10 cellular contexts compared by ENCODE assay signal in the genomic region with DNA sequence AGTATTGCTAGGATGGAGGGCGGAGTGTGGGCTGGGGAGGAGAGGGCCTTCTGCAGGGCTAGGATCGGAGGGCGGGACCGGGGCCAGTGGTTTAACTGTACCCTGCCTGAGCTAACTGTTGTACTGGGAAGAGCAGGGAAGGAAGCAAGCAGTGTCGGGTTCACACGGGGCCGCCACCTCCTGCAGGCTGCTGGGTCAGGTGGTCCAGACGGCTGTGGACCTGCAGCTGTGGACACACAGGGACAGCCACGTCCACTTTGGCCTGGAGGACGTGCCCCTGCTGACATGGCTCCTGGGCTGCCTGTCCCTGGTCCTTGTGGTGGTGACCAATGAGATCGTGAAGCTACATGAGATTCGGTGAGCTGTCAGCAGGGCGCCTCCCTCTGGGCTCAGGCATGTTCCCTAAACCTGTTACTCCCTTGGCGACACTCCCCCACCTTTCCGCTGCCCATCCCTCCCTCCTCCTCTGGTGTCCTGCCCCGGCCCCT. TPM values are rescaled to one million over a fixed set of nuclear protein-coding genes. Genes with fewer than 3 reads are reported as not detected.
DNase-seq lines count a peak whose midpoint lies in the region; ATAC-seq and TF ChIP-seq lines count a peak whose summit lies in the region.
"Had no signal": no experiment of that assay in that cellular context is flagged by ENCODE, and none has a peak within 500 bp of the region (broad histone marks: within the 10 kb centered on the region; RNA-seq: fewer than 3 reads in every experiment).

No MANE protein-coding gene starts in this region.

- H3K4me1 ChIP-seq in gastroesophageal sphincter = peaks cover 0 to 51% (median 9%) of the 10 kb centered on the region in 3 donors
- H3K4me1 ChIP-seq in testis = peaks cover 36% of the 10 kb centered on the region
- H3K4me1 ChIP-seq in MM.1S (ENCODE audit: low read length) = no peaks in the 10 kb centered on the region

- intact Hi-C loops in testis (cut with DNase I; ENCODE audit: low total_unique reads) = no loop called here

- H3K27ac Mint-ChIP-seq in activated naive CD8-positive, alpha-beta T cell treated with anti-CD3 and anti-CD28 coated beads, Interleukin-2, amount 10 ng/mL, durations not matched to agents 7 days and 5 days = peak overlapping the region; percentile 6
- no peak overlapping the region for H3K27ac Mint-ChIP-seq in activated naive CD8-positive, alpha-beta T cell treated with anti-CD3 and anti-CD28 coated beads for 36 hours

- no peaks in the 10 kb centered on the region for H4K20me1 ChIP-seq in MM.1S (ENCODE audit: insufficient read depth, low read length)

- TF ChIP-seq POLR2A in gastroesophageal sphincter (IDR thresholded peaks at IDR 0.05) = no peak
- TF ChIP-seq POLR2A in testis (IDR thresholded peaks at IDR 0.05) = no peak

- no peak for TF ChIP-seq CTCF in gastroesophageal sphincter (IDR thresholded peaks at IDR 0.05)
- TF ChIP-seq CTCF in testis (IDR thresholded peaks at IDR 0.05) = no peak
- TF ChIP-seq CTCF in MM.1S (IDR thresholded peaks at IDR 0.05; ENCODE audit: low read length) = no peak

- no peaks in the 10 kb centered on the region for H3K79me2 ChIP-seq in MM.1S (ENCODE audit: low read length)

- no peak overlapping the region for H3K4me2 ChIP-seq in MM.1S (ENCODE audit: low read depth, low read length)

- H3K9me2 ChIP-seq in MM.1S (replicated peaks; ENCODE audit: insufficient read depth, low read length) = no peaks in the 10 kb centered on the region

- H3K27ac ChIP-seq in gastroesophageal sphincter (peak overlapping the region in 3 of 4 donors; percentile 70 to 74 (median 73)), testis (peak overlapping the region in 1 of 2 donors; percentile 23), MM.1S (ENCODE audit: low read length) (no peak overlapping the region)

- peaks cover 6% of the 10 kb centered on the region for H3K36me3 Mint-ChIP-seq in activated naive CD8-positive, alpha-beta T cell treated with anti-CD3 and anti-CD28 coated beads, Interleukin-2, amount 10 ng/mL, durations not matched to agents 7 days and 5 days
- H3K36me3 Mint-ChIP-seq in activated naive CD8-positive, alpha-beta T cell treated with anti-CD3 and anti-CD28 coated beads for 36 hours = no peaks in the 10 kb centered on the region

- peaks cover 6% of the 10 kb centered on the region for H3K4me1 Mint-ChIP-seq in activated naive CD8-positive, alpha-beta T cell treated with anti-CD3 and anti-CD28 coated beads, Interleukin-2, amount 10 ng/mL, durations not matched to agents 7 days and 5 days
- H3K4me1 Mint-ChIP-seq in activated naive CD8-positive, alpha-beta T cell treated with anti-CD3 and anti-CD28 coated beads for 36 hours = peaks cover 5% of the 10 kb centered on the region

- H3K4me3 Mint-ChIP-seq in activated naive CD8-positive, alpha-beta T cell treated with anti-CD3 and anti-CD28 coated beads, Interleukin-2, amount 10 ng/mL, durations not matched to agents 7 days and 5 days = no peak overlapping the region
- H3K4me3 Mint-ChIP-seq in activated naive CD8-positive, alpha-beta T cell treated with anti-CD3 and anti-CD28 coated beads for 36 hours = no peak overlapping the region

- H3K4me3 ChIP-seq in gastroesophageal sphincter (no peak overlapping the region), testis (no peak overlapping the region), MM.1S (ENCODE audit: low read length) (no peak overlapping the region)

- H3K9me3 Mint-ChIP-seq in activated naive CD8-positive, alpha-beta T cell treated with anti-CD3 and anti-CD28 coated beads, Interleukin-2, amount 10 ng/mL, durations not matched to agents 7 days and 5 days = no peaks in the 10 kb centered on the region
- H3K9me3 Mint-ChIP-seq in activated naive CD8-positive, alpha-beta T cell treated with anti-CD3 and anti-CD28 coated beads for 36 hours = no peaks in the 10 kb centered on the region

- DNase-seq in activated naive CD8-positive, alpha-beta T cell treated with anti-CD3 and anti-CD28 coated beads, Interleukin-2, amount 10 ng/mL, durations not matched to agents 7 days and 5 days = no peak
- DNase-seq in activated naive CD8-positive, alpha-beta T cell treated with anti-CD3 and anti-CD28 coated beads for 36 hours = no peak
- DNase-seq in testis (peak; percentile 69), MM.1S (no peak)
- no peak for DNase-seq in activated naive CD4-positive, alpha-beta T cell (lab: John Stamatoyannopoulos, UW)
- DNase-seq: islet precursor cell, NCI-H526, occipital lobe, T-helper 1 cell had no signal

- no peak overlapping the region for H2AFZ ChIP-seq in MM.1S (ENCODE audit: low read length)

- ATAC-seq in activated naive CD8-positive, alpha-beta T cell treated with anti-CD3 and anti-CD28 coated beads, Interleukin-2, amount 10 ng/mL, durations not matched to agents 7 days and 5 days (ENCODE audit: low read depth) = no peak
- ATAC-seq in gastroesophageal sphincter = no peak

- H3K9me3 ChIP-seq in gastroesophageal sphincter (no peaks in the 10 kb centered on the region), testis (no peaks in the 10 kb centered on the region), MM.1S (replicated peaks; ENCODE audit: insufficient read depth, low read length) (no peaks in the 10 kb centered on the region)

- TF ChIP-seq EP300 in gastroesophageal sphincter (IDR thresholded peaks at IDR 0.05) = no peak

- H3K27me3 ChIP-seq in gastroesophageal sphincter (no peaks in the 10 kb centered on the region), testis (no peaks in the 10 kb centered on the region), MM.1S (replicated peaks; ENCODE audit: insufficient read depth, low read length) (no peaks in the 10 kb centered on the region)

- H3K36me3 ChIP-seq in gastroesophageal sphincter (peaks cover 0 to 98% of the 10 kb centered on the region in 2 donors), testis (ENCODE audit: low read depth, missing control alignments) (no peaks in the 10 kb centered on the region), MM.1S (replicated peaks; ENCODE audit: insufficient read depth, low read length) (no peaks in the 10 kb centered on the region)

- POLR2A ChIA-PET in activated naive CD8-positive, alpha-beta T cell treated with anti-CD3 and anti-CD28 coated beads, Interleukin-2, amount 10 ng/mL, durations not matched to agents 7 days and 5 days (lab: Charles Lee) = interaction anchor here (0.6 to 1.9 kb wide), 5 partner anchors 11 to 343 kb away, joined by 4 to 6 read pairs (median 4); a partner anchor contains a TSS

- 47% methylated on average over 4 of the region's 16 CpGs; no CpG with 5 or more reads in 1 of the 2 donors for WGBS in gastroesophageal sphincter (ENCODE audit: low coverage in 1 of 2), 2 donors
- WGBS in testis, 2 donors = 35 to 49% methylated on average over 15 to 16 of the region's 16 CpGs

- no peak overlapping the region for H3K9ac ChIP-seq in MM.1S (ENCODE audit: low read length)

- no peaks in the 10 kb centered on the region for H3K27me3 Mint-ChIP-seq in activated naive CD8-positive, alpha-beta T cell treated with anti-CD3 and anti-CD28 coated beads, Interleukin-2, amount 10 ng/mL, durations not matched to agents 7 days and 5 days
- H3K27me3 Mint-ChIP-seq in activated naive CD8-positive, alpha-beta T cell treated with anti-CD3 and anti-CD28 coated beads for 36 hours = no peaks in the 10 kb centered on the region

- H3F3A ChIP-seq in MM.1S (ENCODE audit: insufficient read depth, low read length) = no peaks in the 10 kb centered on the region

RNA-seq across cellular contexts. Expression of a gene that starts 16.6 kb away (rescaled TPM):
- total RNA-seq in activated naive CD8-positive, alpha-beta T cell treated with anti-CD3 and anti-CD28 coated beads, Interleukin-2, amount 10 ng/mL, durations not matched to agents 7 days and 5 days = 1 to 10 TPM in 1 of 2 experiments, under 1 TPM in 1; 0.72 to 2.3 TPM
- 1 to 10 TPM; 4.3 to 4.5 TPM for total RNA-seq in activated naive CD8-positive, alpha-beta T cell treated with anti-CD3 and anti-CD28 coated beads for 36 hours
- 10 to 100 TPM; 13.7 to 46.0 (median 15.6) TPM for total RNA-seq in gastroesophageal sphincter
- 10 to 100 TPM; 15.6 to 22.6 TPM for total RNA-seq in testis
- 16.9 TPM for polyA plus RNA-seq in testis (ENCODE audit: insufficient read depth, low read depth, low replicate concordance)

RNA-seq across cellular contexts. Expression of a gene that starts 17.6 kb away (rescaled TPM):
- total RNA-seq in activated naive CD8-positive, alpha-beta T cell treated with anti-CD3 and anti-CD28 coated beads, Interleukin-2, amount 10 ng/mL, durations not matched to agents 7 days and 5 days = 10 to 100 TPM; 75.2 to 76.0 TPM
- total RNA-seq in activated naive CD8-positive, alpha-beta T cell treated with anti-CD3 and anti-CD28 coated beads for 36 hours = 10 to 100 TPM; 44.6 to 45.5 TPM
- total RNA-seq in gastroesophageal sphincter (10 to 100 TPM; 15.8 to 26.5 (median 17.1) TPM), testis (10 to 100 TPM; 45.7 to 46.6 TPM)
- polyA plus RNA-seq in testis (ENCODE audit: insufficient read depth, low read depth, low replicate concordance) = 28.3 TPM

RNA-seq across cellular contexts. Expression of a gene that starts 26.7 kb away (rescaled TPM):
- total RNA-seq in activated naive CD8-positive, alpha-beta T cell treated with anti-CD3 and anti-CD28 coated beads, Interleukin-2, amount 10 ng/mL, durations not matched to agents 7 days and 5 days = 10 to 100 TPM; 36.9 to 37.2 TPM
- total RNA-seq in activated naive CD8-positive, alpha-beta T cell treated with anti-CD3 and anti-CD28 coated beads for 36 hours = 1 to 10 TPM; 4.8 to 5.0 TPM
- total RNA-seq in gastroesophageal sphincter (1 to 10 TPM; 2.3 to 7.9 (median 5.8) TPM), testis (10 to 100 TPM; 20.6 to 34.3 TPM)
- polyA plus RNA-seq in testis (ENCODE audit: insufficient read depth, low read depth, low replicate concordance) = 22.9 TPM

RNA-seq across cellular contexts. Expression of a gene that starts 42.3 kb away (rescaled TPM):
- 100 to 1,000 TPM; 112 to 115 TPM for total RNA-seq in activated naive CD8-positive, alpha-beta T cell treated with anti-CD3 and anti-CD28 coated beads, Interleukin-2, amount 10 ng/mL, durations not matched to agents 7 days and 5 days
- total RNA-seq in activated naive CD8-positive, alpha-beta T cell treated with anti-CD3 and anti-CD28 coated beads for 36 hours = 10 to 100 TPM; 46.6 to 55.5 TPM
- total RNA-seq in gastroesophageal sphincter (10 to 100 TPM; 31.0 to 50.3 (median 42.8) TPM), testis (100 to 1,000 TPM; 151 to 171 TPM)
- polyA plus RNA-seq in testis (ENCODE audit: insufficient read depth, low read depth, low replicate concordance) = 128 TPM
